1 cellular context compared by ENCODE assay signal in the genomic region with DNA sequence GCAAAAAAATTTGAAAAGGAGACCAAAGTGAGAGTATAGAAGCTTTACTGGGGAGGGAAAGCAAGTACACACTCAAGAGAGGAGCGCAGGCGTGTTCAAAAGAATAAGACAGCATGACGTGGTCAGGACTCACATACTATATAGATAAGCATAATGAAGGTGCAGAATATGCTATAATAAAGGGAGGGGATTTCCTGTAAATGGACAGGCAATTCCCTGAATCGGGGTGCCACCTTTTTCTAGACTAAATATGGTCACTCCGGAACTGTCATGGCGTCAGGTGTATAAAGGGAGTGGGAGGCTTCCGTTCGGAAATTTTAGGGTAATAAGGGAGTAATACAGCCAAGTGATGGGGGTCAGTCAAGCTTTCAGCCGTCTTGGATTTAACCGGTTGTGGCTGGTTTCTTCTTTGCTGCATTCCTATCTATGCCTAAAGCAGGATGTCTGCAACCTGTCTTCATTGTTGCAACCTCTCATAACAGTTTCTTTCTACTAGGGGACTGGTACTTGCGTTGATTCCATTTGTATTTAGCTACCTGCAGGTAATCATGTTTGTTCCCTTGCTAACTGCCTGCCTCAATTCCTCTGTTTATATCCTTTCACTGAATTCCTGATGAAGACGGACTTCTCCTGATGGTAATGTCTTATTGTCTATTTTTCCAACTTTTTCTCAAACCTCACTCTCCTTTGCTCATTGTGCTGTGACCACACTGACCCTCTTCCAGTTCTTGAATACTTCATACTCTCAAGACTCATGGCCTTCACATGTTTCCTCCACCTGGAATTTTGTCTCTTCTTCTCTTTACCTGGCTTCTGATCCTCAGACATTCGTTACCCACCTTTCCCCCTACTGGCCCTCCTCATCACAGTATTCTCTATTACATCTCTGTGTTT.
A peak's percentile ranks its signal among the peaks of the same experiment; 100 is the strongest.
TF ChIP-seq lines count a peak whose summit lies in the region.

No MANE protein-coding gene starts in this region.

TF ChIP-seq in K562, 482 proteins besides CTCF, POLR2A, EP300 and RAD21 (continued from another document and continues in another):
- TF ChIP-seq, protein P1, sequence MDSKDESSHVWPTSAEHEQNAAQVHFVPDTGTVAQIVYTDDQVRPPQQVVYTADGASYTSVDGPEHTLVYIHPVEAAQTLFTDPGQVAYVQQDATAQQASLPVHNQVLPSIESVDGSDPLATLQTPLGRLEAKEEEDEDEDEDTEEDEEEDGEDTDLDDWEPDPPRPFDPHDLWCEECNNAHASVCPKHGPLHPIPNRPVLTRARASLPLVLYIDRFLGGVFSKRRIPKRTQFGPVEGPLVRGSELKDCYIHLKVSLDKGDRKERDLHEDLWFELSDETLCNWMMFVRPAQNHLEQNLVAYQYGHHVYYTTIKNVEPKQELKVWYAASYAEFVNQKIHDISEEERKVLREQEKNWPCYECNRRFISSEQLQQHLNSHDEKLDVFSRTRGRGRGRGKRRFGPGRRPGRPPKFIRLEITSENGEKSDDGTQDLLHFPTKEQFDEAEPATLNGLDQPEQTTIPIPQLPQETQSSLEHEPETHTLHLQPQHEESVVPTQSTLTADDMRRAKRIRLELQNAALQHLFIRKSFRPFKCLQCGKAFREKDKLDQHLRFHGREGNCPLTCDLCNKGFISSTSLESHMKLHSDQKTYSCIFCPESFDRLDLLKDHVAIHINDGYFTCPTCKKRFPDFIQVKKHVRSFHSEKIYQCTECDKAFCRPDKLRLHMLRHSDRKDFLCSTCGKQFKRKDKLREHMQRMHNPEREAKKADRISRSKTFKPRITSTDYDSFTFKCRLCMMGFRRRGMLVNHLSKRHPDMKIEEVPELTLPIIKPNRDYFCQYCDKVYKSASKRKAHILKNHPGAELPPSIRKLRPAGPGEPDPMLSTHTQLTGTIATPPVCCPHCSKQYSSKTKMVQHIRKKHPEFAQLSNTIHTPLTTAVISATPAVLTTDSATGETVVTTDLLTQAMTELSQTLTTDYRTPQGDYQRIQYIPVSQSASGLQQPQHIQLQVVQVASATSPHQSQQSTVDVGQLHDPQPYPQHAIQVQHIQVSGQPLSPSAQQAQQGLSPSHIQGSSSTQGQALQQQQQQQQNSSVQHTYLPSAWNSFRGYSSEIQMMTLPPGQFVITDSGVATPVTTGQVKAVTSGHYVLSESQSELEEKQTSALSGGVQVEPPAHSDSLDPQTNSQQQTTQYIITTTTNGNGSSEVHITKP (IDR thresholded peaks at IDR 0.05; ENCODE audit: partially characterized antibody), result peak; percentile 9
- TF ChIP-seq ATF1 (CRISPR knock-in tag; IDR thresholded peaks at IDR 0.05) (no peak), ATF1 (tag; IDR thresholded peaks at IDR 0.05) (peak; percentile 66), RFX5 (IDR thresholded peaks at IDR 0.05; ENCODE audit: low read depth, low read length) (no peak), RAD51 (IDR thresholded peaks at IDR 0.05; ENCODE audit: borderline replicate concordance, low read depth) (no peak), HOXB6 (CRISPR knock-in tag; IDR thresholded peaks at IDR 0.05; ENCODE audit: borderline replicate concordance) (no peak), MAFK (IDR thresholded peaks at IDR 0.05; ENCODE audit: low read length) (no peak), ZFP36 (IDR thresholded peaks at IDR 0.05; ENCODE audit: low read depth, low read length, partially characterized antibody) (peak; percentile 54), SUPT5H (IDR thresholded peaks at IDR 0.05) (peak; percentile 58), POLR2B (IDR thresholded peaks at IDR 0.05; ENCODE audit: low read depth, partially characterized antibody) (peak; percentile 73), TSC22D4 (tag; IDR thresholded peaks at IDR 0.05) (no peak), ZNF445 (CRISPR knock-in tag; IDR thresholded peaks at IDR 0.05; ENCODE audit: low read depth) (no peak), IFI16 (CRISPR knock-in tag; IDR thresholded peaks at IDR 0.05) (no peak), TAL1 (IDR thresholded peaks at IDR 0.05) (no peak), TAF7 (tag; IDR thresholded peaks at IDR 0.05) (no peak), SAP30 (IDR thresholded peaks at IDR 0.05; ENCODE audit: borderline replicate concordance, insufficient read depth, low read depth, low read length, poor library complexity, severe bottlenecking) (no peak), SMAD4 (CRISPR knock-in tag; conservative IDR thresholded peaks at IDR 0.05) (0 out of 2 replicates have a peak, but pooled peaks have one; percentile 14), JUN (IDR thresholded peaks at IDR 0.05; ENCODE audit: borderline replicate concordance, low read depth, low read length) (0 out of 2 replicates have a peak, but pooled peaks have one; percentile 5), JUN (CRISPR knock-in tag; IDR thresholded peaks at IDR 0.05; ENCODE audit: borderline replicate concordance) (no peak), LEF1 (IDR thresholded peaks at IDR 0.05) (no peak), LCOR (CRISPR knock-in tag; IDR thresholded peaks at IDR 0.05) (peak; percentile 21; the same call in 1 of the 2 replicates), DIDO1 (tag; IDR thresholded peaks at IDR 0.05; ENCODE audit: low read depth) (no peak), RCOR1 (IDR thresholded peaks at IDR 0.05; ENCODE audit: borderline replicate concordance in 1 of 2, low read depth in 2 of 2, low read length in 2 of 2) (0 out of 4 replicates have a peak, but pooled peaks of 1 of the 2 experiments have one; percentile 27), ZNF408 (CRISPR knock-in tag; IDR thresholded peaks at IDR 0.05; ENCODE audit: low read depth) (no peak)
- TF ChIP-seq, protein P2, sequence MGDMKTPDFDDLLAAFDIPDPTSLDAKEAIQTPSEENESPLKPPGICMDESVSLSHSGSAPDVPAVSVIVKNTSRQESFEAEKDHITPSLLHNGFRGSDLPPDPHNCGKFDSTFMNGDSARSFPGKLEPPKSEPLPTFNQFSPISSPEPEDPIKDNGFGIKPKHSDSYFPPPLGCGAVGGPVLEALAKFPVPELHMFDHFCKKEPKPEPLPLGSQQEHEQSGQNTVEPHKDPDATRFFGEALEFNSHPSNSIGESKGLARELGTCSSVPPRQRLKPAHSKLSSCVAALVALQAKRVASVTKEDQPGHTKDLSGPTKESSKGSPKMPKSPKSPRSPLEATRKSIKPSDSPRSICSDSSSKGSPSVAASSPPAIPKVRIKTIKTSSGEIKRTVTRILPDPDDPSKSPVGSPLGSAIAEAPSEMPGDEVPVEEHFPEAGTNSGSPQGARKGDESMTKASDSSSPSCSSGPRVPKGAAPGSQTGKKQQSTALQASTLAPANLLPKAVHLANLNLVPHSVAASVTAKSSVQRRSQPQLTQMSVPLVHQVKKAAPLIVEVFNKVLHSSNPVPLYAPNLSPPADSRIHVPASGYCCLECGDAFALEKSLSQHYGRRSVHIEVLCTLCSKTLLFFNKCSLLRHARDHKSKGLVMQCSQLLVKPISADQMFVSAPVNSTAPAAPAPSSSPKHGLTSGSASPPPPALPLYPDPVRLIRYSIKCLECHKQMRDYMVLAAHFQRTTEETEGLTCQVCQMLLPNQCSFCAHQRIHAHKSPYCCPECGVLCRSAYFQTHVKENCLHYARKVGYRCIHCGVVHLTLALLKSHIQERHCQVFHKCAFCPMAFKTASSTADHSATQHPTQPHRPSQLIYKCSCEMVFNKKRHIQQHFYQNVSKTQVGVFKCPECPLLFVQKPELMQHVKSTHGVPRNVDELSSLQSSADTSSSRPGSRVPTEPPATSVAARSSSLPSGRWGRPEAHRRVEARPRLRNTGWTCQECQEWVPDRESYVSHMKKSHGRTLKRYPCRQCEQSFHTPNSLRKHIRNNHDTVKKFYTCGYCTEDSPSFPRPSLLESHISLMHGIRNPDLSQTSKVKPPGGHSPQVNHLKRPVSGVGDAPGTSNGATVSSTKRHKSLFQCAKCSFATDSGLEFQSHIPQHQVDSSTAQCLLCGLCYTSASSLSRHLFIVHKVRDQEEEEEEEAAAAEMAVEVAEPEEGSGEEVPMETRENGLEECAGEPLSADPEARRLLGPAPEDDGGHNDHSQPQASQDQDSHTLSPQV (IDR thresholded peaks at IDR 0.05), result no peak
- TF ChIP-seq, protein P3, sequence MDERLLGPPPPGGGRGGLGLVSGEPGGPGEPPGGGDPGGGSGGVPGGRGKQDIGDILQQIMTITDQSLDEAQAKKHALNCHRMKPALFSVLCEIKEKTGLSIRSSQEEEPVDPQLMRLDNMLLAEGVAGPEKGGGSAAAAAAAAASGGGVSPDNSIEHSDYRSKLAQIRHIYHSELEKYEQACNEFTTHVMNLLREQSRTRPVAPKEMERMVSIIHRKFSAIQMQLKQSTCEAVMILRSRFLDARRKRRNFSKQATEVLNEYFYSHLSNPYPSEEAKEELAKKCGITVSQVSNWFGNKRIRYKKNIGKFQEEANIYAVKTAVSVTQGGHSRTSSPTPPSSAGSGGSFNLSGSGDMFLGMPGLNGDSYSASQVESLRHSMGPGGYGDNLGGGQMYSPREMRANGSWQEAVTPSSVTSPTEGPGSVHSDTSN (CRISPR knock-in tag; IDR thresholded peaks at IDR 0.05; ENCODE audit: low read depth), result no peak
- TF ChIP-seq, protein P3 (tag; conservative IDR thresholded peaks at IDR 0.05; ENCODE audit: low read depth), result no peak
- TF ChIP-seq, protein P4, sequence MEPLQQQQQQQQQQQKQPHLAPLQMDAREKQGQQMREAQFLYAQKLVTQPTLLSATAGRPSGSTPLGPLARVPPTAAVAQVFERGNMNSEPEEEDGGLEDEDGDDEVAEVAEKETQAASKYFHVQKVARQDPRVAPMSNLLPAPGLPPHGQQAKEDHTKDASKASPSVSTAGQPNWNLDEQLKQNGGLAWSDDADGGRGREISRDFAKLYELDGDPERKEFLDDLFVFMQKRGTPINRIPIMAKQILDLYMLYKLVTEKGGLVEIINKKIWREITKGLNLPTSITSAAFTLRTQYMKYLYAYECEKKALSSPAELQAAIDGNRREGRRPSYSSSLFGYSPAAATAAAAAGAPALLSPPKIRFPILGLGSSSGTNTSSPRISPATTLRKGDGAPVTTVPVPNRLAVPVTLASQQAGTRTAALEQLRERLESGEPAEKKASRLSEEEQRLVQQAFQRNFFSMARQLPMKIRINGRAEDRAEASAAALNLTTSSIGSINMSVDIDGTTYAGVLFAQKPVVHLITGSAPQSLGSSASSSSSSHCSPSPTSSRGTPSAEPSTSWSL (CRISPR knock-in tag; IDR thresholded peaks at IDR 0.05; ENCODE audit: borderline replicate concordance), result no peak
- TF ChIP-seq, protein P5, sequence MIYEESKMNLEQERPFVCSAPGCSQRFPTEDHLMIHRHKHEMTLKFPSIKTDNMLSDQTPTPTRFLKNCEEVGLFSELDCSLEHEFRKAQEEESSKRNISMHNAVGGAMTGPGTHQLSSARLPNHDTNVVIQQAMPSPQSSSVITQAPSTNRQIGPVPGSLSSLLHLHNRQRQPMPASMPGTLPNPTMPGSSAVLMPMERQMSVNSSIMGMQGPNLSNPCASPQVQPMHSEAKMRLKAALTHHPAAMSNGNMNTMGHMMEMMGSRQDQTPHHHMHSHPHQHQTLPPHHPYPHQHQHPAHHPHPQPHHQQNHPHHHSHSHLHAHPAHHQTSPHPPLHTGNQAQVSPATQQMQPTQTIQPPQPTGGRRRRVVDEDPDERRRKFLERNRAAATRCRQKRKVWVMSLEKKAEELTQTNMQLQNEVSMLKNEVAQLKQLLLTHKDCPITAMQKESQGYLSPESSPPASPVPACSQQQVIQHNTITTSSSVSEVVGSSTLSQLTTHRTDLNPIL (CRISPR knock-in tag; IDR thresholded peaks at IDR 0.05), result no peak
- TF ChIP-seq, protein P6, sequence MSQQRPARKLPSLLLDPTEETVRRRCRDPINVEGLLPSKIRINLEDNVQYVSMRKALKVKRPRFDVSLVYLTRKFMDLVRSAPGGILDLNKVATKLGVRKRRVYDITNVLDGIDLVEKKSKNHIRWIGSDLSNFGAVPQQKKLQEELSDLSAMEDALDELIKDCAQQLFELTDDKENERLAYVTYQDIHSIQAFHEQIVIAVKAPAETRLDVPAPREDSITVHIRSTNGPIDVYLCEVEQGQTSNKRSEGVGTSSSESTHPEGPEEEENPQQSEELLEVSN (IDR thresholded peaks at IDR 0.05; ENCODE audit: borderline replicate concordance in 1 of 2, extremely low read depth in 1 of 2, insufficient read depth in 1 of 2, insufficient read length in 1 of 2, low read depth in 1 of 2, low read length in 1 of 2, poor library complexity in 1 of 2, severe bottlenecking in 1 of 2), result no peak
- TF ChIP-seq, protein P7, sequence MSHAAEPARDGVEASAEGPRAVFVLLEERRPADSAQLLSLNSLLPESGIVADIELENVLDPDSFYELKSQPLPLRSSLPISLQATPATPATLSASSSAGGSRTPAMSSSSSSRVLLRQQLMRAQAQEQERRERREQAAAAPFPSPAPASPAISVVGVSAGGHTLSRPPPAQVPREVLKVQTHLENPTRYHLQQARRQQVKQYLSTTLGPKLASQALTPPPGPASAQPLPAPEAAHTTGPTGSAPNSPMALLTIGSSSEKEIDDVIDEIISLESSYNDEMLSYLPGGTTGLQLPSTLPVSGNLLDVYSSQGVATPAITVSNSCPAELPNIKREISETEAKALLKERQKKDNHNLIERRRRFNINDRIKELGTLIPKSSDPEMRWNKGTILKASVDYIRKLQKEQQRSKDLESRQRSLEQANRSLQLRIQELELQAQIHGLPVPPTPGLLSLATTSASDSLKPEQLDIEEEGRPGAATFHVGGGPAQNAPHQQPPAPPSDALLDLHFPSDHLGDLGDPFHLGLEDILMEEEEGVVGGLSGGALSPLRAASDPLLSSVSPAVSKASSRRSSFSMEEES (CRISPR knock-in tag; IDR thresholded peaks at IDR 0.05), result no peak
- TF ChIP-seq, protein P8, sequence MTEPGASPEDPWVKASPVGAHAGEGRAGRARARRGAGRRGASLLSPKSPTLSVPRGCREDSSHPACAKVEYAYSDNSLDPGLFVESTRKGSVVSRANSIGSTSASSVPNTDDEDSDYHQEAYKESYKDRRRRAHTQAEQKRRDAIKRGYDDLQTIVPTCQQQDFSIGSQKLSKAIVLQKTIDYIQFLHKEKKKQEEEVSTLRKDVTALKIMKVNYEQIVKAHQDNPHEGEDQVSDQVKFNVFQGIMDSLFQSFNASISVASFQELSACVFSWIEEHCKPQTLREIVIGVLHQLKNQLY (CRISPR knock-in tag; conservative IDR thresholded peaks at IDR 0.05), result no peak
- TF ChIP-seq, protein P9, sequence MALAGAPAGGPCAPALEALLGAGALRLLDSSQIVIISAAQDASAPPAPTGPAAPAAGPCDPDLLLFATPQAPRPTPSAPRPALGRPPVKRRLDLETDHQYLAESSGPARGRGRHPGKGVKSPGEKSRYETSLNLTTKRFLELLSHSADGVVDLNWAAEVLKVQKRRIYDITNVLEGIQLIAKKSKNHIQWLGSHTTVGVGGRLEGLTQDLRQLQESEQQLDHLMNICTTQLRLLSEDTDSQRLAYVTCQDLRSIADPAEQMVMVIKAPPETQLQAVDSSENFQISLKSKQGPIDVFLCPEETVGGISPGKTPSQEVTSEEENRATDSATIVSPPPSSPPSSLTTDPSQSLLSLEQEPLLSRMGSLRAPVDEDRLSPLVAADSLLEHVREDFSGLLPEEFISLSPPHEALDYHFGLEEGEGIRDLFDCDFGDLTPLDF (CRISPR knock-in tag; IDR thresholded peaks at IDR 0.05), result no peak
